1 cellular context compared by ENCODE assay signal in genomic region chr22:45495616-45496015, GRCh38. TPM values are rescaled to one million over a fixed set of nuclear protein-coding genes. Genes with fewer than 3 reads are reported as not detected.
"Had no signal": no experiment of that assay in that cellular context is flagged by ENCODE, and none has a peak within 500 bp of the region (broad histone marks: within the 10 kb centered on the region; RNA-seq: fewer than 3 reads in every experiment).

No MANE protein-coding gene starts in this region.

RNA-seq across cellular contexts. Expression of gene FBLN1, which starts 7.1 kb away (rescaled TPM):
- total RNA-seq: activated B cell treated with CpG ODN at 0.5 μM for 24 hours had no signal
